ENCODE assay signal across 1 cellular context in the genomic region with DNA sequence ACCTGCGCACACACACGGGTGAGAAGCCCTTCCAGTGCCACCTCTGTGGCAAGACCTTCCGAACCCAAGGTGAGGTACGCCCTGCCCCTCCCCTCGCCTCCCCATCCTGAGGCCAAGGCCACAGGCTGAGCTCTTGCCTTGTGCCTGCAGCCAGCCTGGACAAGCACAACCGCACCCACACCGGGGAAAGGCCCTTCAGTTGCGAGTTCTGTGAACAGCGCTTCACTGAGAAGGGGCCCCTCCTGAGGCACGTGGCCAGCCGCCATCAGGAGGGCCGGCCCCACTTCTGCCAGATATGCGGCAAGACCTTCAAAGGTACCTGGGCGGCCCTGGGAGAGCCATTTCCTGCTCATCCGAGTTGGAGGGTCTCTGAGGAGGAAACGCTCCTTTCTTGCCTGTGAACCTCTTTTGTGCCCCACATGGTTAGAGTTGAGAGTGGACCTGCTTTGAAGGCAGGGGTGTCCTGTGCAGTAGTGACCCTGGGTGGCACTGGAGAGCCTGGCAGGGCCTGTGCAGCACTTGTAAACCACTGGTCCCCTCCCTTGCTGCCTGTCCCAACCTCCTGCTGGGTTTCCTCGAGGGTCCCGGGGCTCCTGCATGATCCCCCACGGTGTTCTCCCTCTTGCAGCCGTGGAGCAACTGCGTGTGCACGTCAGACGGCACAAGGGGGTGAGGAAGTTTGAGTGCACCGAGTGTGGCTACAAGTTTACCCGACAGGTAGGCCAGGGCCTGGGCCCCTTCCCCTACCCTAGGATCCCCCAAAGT.
TF ChIP-seq lines count a peak whose summit lies in the region.

No MANE protein-coding gene starts in this region.

TF ChIP-seq in H1, 55 proteins besides CTCF, POLR2A, EP300 and RAD21:
- TF ChIP-seq TAF7 (optimal IDR thresholded peaks at IDR 0.05; ENCODE audit: borderline replicate concordance, low read depth, low read length) = no peak
- TF ChIP-seq RFX5 (IDR thresholded peaks at IDR 0.05; ENCODE audit: borderline replicate concordance, low read depth, low read length) = no peak
- TF ChIP-seq NRF1 (IDR thresholded peaks at IDR 0.05; ENCODE audit: low read depth, low read length) = no peak
- TF ChIP-seq SP2 (IDR thresholded peaks at IDR 0.05; ENCODE audit: low read length) = no peak
- TF ChIP-seq KDM5A (IDR thresholded peaks at IDR 0.05; ENCODE audit: low read length) = no peak
- no peak for TF ChIP-seq SIRT6 (IDR thresholded peaks at IDR 0.05; ENCODE audit: low read length)
- TF ChIP-seq NANOG (IDR thresholded peaks at IDR 0.05; ENCODE audit: insufficient read depth, low read depth, low read length, poor library complexity, severe bottlenecking) = no peak
- no peak for TF ChIP-seq SIX5 (IDR thresholded peaks at IDR 0.05; ENCODE audit: low read depth, low read length)
- TF ChIP-seq, protein P1, sequence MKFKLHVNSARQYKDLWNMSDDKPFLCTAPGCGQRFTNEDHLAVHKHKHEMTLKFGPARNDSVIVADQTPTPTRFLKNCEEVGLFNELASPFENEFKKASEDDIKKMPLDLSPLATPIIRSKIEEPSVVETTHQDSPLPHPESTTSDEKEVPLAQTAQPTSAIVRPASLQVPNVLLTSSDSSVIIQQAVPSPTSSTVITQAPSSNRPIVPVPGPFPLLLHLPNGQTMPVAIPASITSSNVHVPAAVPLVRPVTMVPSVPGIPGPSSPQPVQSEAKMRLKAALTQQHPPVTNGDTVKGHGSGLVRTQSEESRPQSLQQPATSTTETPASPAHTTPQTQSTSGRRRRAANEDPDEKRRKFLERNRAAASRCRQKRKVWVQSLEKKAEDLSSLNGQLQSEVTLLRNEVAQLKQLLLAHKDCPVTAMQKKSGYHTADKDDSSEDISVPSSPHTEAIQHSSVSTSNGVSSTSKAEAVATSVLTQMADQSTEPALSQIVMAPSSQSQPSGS (IDR thresholded peaks at IDR 0.05; ENCODE audit: low read length) = no peak
- TF ChIP-seq BACH1 (IDR thresholded peaks at IDR 0.05; ENCODE audit: low read length) = no peak
- TF ChIP-seq, protein P2, sequence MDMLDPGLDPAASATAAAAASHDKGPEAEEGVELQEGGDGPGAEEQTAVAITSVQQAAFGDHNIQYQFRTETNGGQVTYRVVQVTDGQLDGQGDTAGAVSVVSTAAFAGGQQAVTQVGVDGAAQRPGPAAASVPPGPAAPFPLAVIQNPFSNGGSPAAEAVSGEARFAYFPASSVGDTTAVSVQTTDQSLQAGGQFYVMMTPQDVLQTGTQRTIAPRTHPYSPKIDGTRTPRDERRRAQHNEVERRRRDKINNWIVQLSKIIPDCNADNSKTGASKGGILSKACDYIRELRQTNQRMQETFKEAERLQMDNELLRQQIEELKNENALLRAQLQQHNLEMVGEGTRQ (IDR thresholded peaks at IDR 0.05; ENCODE audit: low read length) = no peak
- no peak for TF ChIP-seq CHD2 (IDR thresholded peaks at IDR 0.05; ENCODE audit: low read length)
- TF ChIP-seq CEBPB (IDR thresholded peaks at IDR 0.05; ENCODE audit: low read depth, low read length) = no peak
- TF ChIP-seq PHF8 (conservative IDR thresholded peaks at IDR 0.05; ENCODE audit: low read depth, low read length) = no peak
- TF ChIP-seq CBX8 (IDR thresholded peaks at IDR 0.05; ENCODE audit: borderline replicate concordance, low read depth, low read length) = no peak
- no peak for TF ChIP-seq TBP (IDR thresholded peaks at IDR 0.05; ENCODE audit: low read depth, low read length)
- TF ChIP-seq SRF (IDR thresholded peaks at IDR 0.05; ENCODE audit: low read depth, low read length) = no peak
TF ChIP-seq in H1: peak in this region for 0.
